ENCODE assay signal across 8 cellular contexts in the genomic region with DNA sequence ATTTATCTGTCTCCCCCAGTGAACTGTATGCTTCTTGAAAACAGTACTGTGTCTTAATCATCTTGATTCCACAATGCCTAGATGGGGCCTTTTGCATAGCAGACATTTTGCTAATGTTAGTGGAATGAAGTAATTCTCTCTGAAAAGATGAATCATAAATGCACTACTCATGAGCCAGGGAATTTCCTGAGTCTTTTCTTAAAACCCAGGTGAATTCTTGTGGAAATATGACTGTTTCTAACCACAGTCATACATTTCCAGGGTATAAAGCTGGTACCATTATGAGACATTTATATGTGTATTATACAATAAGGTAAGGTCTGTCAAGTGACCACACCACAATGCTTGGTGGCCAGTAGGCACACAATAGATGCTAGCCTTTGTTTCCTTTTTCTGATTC. TPM values are rescaled to one million over a fixed set of nuclear protein-coding genes. Genes with fewer than 3 reads are reported as not detected.
DNase-seq lines count a peak whose midpoint lies in the region; ATAC-seq and TF ChIP-seq lines count a peak whose summit lies in the region.

No MANE protein-coding gene starts in this region.

- H3K27me3 Mint-ChIP-seq in HFFc6 (ENCODE audit: insufficient read depth): no peaks in the 10 kb centered on the region; the same call in 1 of the 2 replicates
- no peaks in the 10 kb centered on the region for H3K27me3 Mint-ChIP-seq in activated naive CD8-positive, alpha-beta T cell treated with anti-CD3 and anti-CD28 coated beads, Interleukin-2, amount 50 U/mL, for 24 hours

- H3K4me3 Mint-ChIP-seq in HFFc6: peak overlapping the region; percentile 74
- H3K4me3 Mint-ChIP-seq in activated naive CD8-positive, alpha-beta T cell treated with anti-CD3 and anti-CD28 coated beads, Interleukin-2, amount 50 U/mL, for 24 hours: no peak overlapping the region

- peaks cover 86% of the 10 kb centered on the region for H3K4me1 Mint-ChIP-seq in HFFc6 (ENCODE audit: low read depth)
- peaks cover 26% of the 10 kb centered on the region for H3K4me1 Mint-ChIP-seq in activated naive CD8-positive, alpha-beta T cell treated with anti-CD3 and anti-CD28 coated beads, Interleukin-2, amount 50 U/mL, for 24 hours

- H3K27ac Mint-ChIP-seq in HFFc6: peak overlapping the region; percentile 91
- peak overlapping the region; percentile 69 for H3K27ac Mint-ChIP-seq in activated naive CD8-positive, alpha-beta T cell treated with anti-CD3 and anti-CD28 coated beads, Interleukin-2, amount 50 U/mL, for 24 hours

- TF ChIP-seq CTCF in HFFc6 (IDR thresholded peaks at IDR 0.05): no peak

- DNase-seq in GM03348 (ENCODE audit: low spot score): peak; percentile 77
- peak; percentile 90 for DNase-seq in HFFc6
- DNase-seq in activated naive CD8-positive, alpha-beta T cell treated with anti-CD3 and anti-CD28 coated beads, Interleukin-2, amount 50 U/mL, for 24 hours: no peak
- DNase-seq in kidney tubule cell (ENCODE audit: low spot score): peak; percentile 97
- DNase-seq in NCI-H82 (lab: John Stamatoyannopoulos, UW): no peak
- no peak for DNase-seq in medulla oblongata (ENCODE audit: extremely low spot score)

- no peaks in the 10 kb centered on the region for H3K9me3 Mint-ChIP-seq in HFFc6
- no peaks in the 10 kb centered on the region for H3K9me3 Mint-ChIP-seq in activated naive CD8-positive, alpha-beta T cell treated with anti-CD3 and anti-CD28 coated beads, Interleukin-2, amount 50 U/mL, for 24 hours

- peaks cover 48% of the 10 kb centered on the region for H3K36me3 Mint-ChIP-seq in HFFc6 (ENCODE audit: low read depth)
- peaks cover 40% of the 10 kb centered on the region for H3K36me3 Mint-ChIP-seq in activated naive CD8-positive, alpha-beta T cell treated with anti-CD3 and anti-CD28 coated beads, Interleukin-2, amount 50 U/mL, for 24 hours (ENCODE audit: low read depth)

- ATAC-seq in activated naive CD8-positive, alpha-beta T cell treated with anti-CD3 and anti-CD28 coated beads, Interleukin-2, amount 50 U/mL, for 24 hours: peak; percentile 93
- ATAC-seq in GM18867 (IDR thresholded peaks at IDR 0.05; ENCODE audit: unreplicated experiment) (no peak), GM21367 (IDR thresholded peaks at IDR 0.05; ENCODE audit: unreplicated experiment) (no peak)

RNA-seq across cellular contexts. Expression of gene KCTD4, which starts 5.5 kb away (rescaled TPM):
- 1 to 10 TPM in 4 of 6 experiments, under 1 TPM in 2; 0.73 to 4.5 (median 1.1) TPM for total RNA-seq in HFFc6 (2021; fragmentation: NEBNext Ultra II Directional; extraction: Animal tissue kit (Norgen Biotek cat#: 25700))

Comparison
In these comparisons a context has a peak if more than half of its experiments do, and no peak if none do; other contexts are left out.
1. DNase-seq: peak in GM03348 (single experiment), HFFc6 (single experiment) and kidney tubule cell (single experiment); none in activated naive CD8-positive, alpha-beta T cell treated with anti-CD3 and anti-CD28 coated beads, Interleukin-2, amount 50 U/mL, for 24 hours (single experiment), NCI-H82 (single experiment) and medulla oblongata (single experiment).